In the genomic region with DNA sequence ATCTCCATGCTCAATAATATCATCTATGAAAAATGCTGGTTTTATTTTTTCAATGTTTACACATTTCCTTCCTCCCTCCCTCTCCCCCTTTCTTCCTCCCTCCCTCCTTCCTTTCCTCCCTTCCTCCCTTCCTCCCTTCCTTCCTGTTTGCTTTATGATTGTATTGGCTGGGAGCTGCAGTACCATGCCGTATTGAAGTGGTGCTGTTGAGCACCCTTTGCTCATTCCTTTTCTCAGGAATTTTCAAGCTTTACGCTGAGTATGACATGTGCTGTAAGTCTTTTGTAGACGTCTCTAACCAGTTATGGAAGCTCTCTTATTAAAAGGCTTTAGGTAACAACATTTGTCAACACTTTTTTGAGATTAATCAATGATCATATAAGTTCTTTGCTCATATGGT, we compare ENCODE assay signal across 15 cellular contexts.
DNase-seq lines count a peak whose midpoint lies in the region; ATAC-seq, FAIRE-seq and TF ChIP-seq lines count a peak whose summit lies in the region.
"Had no signal": no experiment of that assay in that cellular context is flagged by ENCODE, and none has a peak within 500 bp of the region (broad histone marks: within the 10 kb centered on the region; RNA-seq: fewer than 3 reads in every experiment).

No MANE protein-coding gene starts in this region.

- peaks cover 23% of the 10 kb centered on the region for H3K36me3 Mint-ChIP-seq in activated naive CD8-positive, alpha-beta T cell treated with anti-CD3 and anti-CD28 coated beads for 36 hours
- no peaks in the 10 kb centered on the region for H3K36me3 Mint-ChIP-seq in activated naive CD8-positive, alpha-beta T cell treated with anti-CD3 and anti-CD28 coated beads, Interleukin-2, amount 50 U/mL, for 24 hours (ENCODE audit: low read depth)
- H3K36me3 Mint-ChIP-seq: activated CD4-positive, alpha-beta memory T cell treated with anti-CD3 and anti-CD28 coated beads for 36 hours had no signal

- H3K9me3 ChIP-seq in effector memory CD4-positive, alpha-beta T cell (ENCODE audit: control insufficient read depth, low read length), result no peaks in the 10 kb centered on the region

- H3K4me1 ChIP-seq in effector memory CD4-positive, alpha-beta T cell (ENCODE audit: control insufficient read depth, insufficient read depth, low read length, poor library complexity, severe bottlenecking), result no peaks in the 10 kb centered on the region
- H3K4me1 ChIP-seq: BLaER1 treated with 17β-estradiol and CSF1 and Interleukin-3, amounts not matched to agents 10 nM and 100 nM had no signal

- H3K9me3 Mint-ChIP-seq in activated naive CD8-positive, alpha-beta T cell treated with anti-CD3 and anti-CD28 coated beads for 36 hours, result peaks cover 18% of the 10 kb centered on the region
- peaks cover 6% of the 10 kb centered on the region for H3K9me3 Mint-ChIP-seq in activated naive CD8-positive, alpha-beta T cell treated with anti-CD3 and anti-CD28 coated beads, Interleukin-2, amount 50 U/mL, for 24 hours
- H3K9me3 Mint-ChIP-seq: activated CD4-positive, alpha-beta memory T cell treated with anti-CD3 and anti-CD28 coated beads for 36 hours; activated naive CD4-positive, alpha-beta T cell treated with anti-CD3 and anti-CD28 coated beads, Interleukin-2, amount 50 U/mL, for 24 hours had no signal

- H3K27me3 Mint-ChIP-seq in activated naive CD8-positive, alpha-beta T cell treated with anti-CD3 and anti-CD28 coated beads for 36 hours, result no peaks in the 10 kb centered on the region
- peaks cover 7% of the 10 kb centered on the region for H3K27me3 Mint-ChIP-seq in activated naive CD8-positive, alpha-beta T cell treated with anti-CD3 and anti-CD28 coated beads, Interleukin-2, amount 50 U/mL, for 24 hours
- H3K27me3 Mint-ChIP-seq: activated naive CD4-positive, alpha-beta T cell treated with anti-CD3 and anti-CD28 coated beads, Interleukin-2, amount 50 U/mL, for 24 hours had no signal

- no peaks in the 10 kb centered on the region for H3K36me3 ChIP-seq in effector memory CD4-positive, alpha-beta T cell (ENCODE audit: control insufficient read depth, insufficient read depth, low read length)
- H3K36me3 ChIP-seq: BLaER1 treated with 17β-estradiol and CSF1 and Interleukin-3, amounts not matched to agents 10 nM and 100 nM had no signal

- peak overlapping the region; percentile 49 for H3K4me3 Mint-ChIP-seq in activated naive CD8-positive, alpha-beta T cell treated with anti-CD3 and anti-CD28 coated beads for 36 hours
- H3K4me3 Mint-ChIP-seq in activated naive CD8-positive, alpha-beta T cell treated with anti-CD3 and anti-CD28 coated beads, Interleukin-2, amount 50 U/mL, for 24 hours, result no peak overlapping the region
- H3K4me3 Mint-ChIP-seq: activated CD4-positive, alpha-beta memory T cell treated with anti-CD3 and anti-CD28 coated beads for 36 hours; activated naive CD4-positive, alpha-beta T cell treated with anti-CD3 and anti-CD28 coated beads, Interleukin-2, amount 50 U/mL, for 24 hours had no signal

- H3K27me3 ChIP-seq in effector memory CD4-positive, alpha-beta T cell (replicated peaks; ENCODE audit: control insufficient read depth, insufficient read depth, low read length, poor library complexity, severe bottlenecking), result no peaks in the 10 kb centered on the region
- H3K27me3 ChIP-seq: BLaER1 treated with 17β-estradiol and CSF1 and Interleukin-3, amounts not matched to agents 10 nM and 100 nM had no signal

- H3K4me1 Mint-ChIP-seq in activated naive CD8-positive, alpha-beta T cell treated with anti-CD3 and anti-CD28 coated beads for 36 hours, result peaks cover 10% of the 10 kb centered on the region
- peaks cover 3% of the 10 kb centered on the region for H3K4me1 Mint-ChIP-seq in activated naive CD8-positive, alpha-beta T cell treated with anti-CD3 and anti-CD28 coated beads, Interleukin-2, amount 50 U/mL, for 24 hours

- no peak for ATAC-seq in activated naive CD8-positive, alpha-beta T cell treated with anti-CD3 and anti-CD28 coated beads, Interleukin-2, amount 50 U/mL, for 24 hours
- ATAC-seq in HG03280 (IDR thresholded peaks at IDR 0.05; ENCODE audit: unreplicated experiment), result no peak

- TF ChIP-seq CTCF in fibroblast of the aortic adventitia (IDR thresholded peaks at IDR 0.05; ENCODE audit: insufficient read depth, low read length), result no peak

- no peak overlapping the region for H3K27ac ChIP-seq in effector memory CD4-positive, alpha-beta T cell (ENCODE audit: insufficient read depth, low read length, poor library complexity, severe bottlenecking)
- H3K27ac ChIP-seq: BLaER1 treated with 17β-estradiol and CSF1 and Interleukin-3, amounts not matched to agents 10 nM and 100 nM had no signal

- no peak overlapping the region for H3K27ac Mint-ChIP-seq in activated naive CD8-positive, alpha-beta T cell treated with anti-CD3 and anti-CD28 coated beads for 36 hours
- H3K27ac Mint-ChIP-seq in activated naive CD8-positive, alpha-beta T cell treated with anti-CD3 and anti-CD28 coated beads, Interleukin-2, amount 50 U/mL, for 24 hours, result no peak overlapping the region
- H3K27ac Mint-ChIP-seq: activated CD4-positive, alpha-beta memory T cell treated with anti-CD3 and anti-CD28 coated beads for 36 hours; activated naive CD4-positive, alpha-beta T cell treated with anti-CD3 and anti-CD28 coated beads, Interleukin-2, amount 50 U/mL, for 24 hours had no signal

- H3K4me3 ChIP-seq in fibroblast of the aortic adventitia (ENCODE audit: low read depth, low read length) (no peak overlapping the region), skeletal muscle cell (ENCODE audit: low read depth, low read length) (no peak overlapping the region)
- H3K4me3 ChIP-seq in effector memory CD4-positive, alpha-beta T cell (ENCODE audit: insufficient read depth, low read depth, low read length, poor library complexity, severe bottlenecking), result no peak overlapping the region
- H3K4me3 ChIP-seq: BLaER1 treated with 17β-estradiol and CSF1 and Interleukin-3, amounts not matched to agents 10 nM and 100 nM had no signal

- FAIRE-seq in RCC 7860 (lab: Jason Lieb, UNC), result no peak
- FAIRE-seq: H54, islet of Langerhans had no signal

- DNase-seq in activated naive CD8-positive, alpha-beta T cell treated with anti-CD3 and anti-CD28 coated beads for 36 hours, result no peak
- DNase-seq in activated naive CD8-positive, alpha-beta T cell treated with anti-CD3 and anti-CD28 coated beads, Interleukin-2, amount 50 U/mL, for 24 hours, result no peak
- DNase-seq in RCC 7860 (ENCODE audit: low spot score) (peak; percentile 33), fibroblast of the aortic adventitia (ENCODE audit: low read depth) (peak; percentile 3), skeletal muscle cell (ENCODE audit: low read depth) (peak; percentile 3)
- no peak for DNase-seq in effector memory CD4-positive, alpha-beta T cell
- DNase-seq in stimulated activated CD4-positive, alpha-beta T cell treated with anti-CD3 and anti-CD28 coated beads, Interleukin-2, amount 100 ng/mL, for 24 hours, result no peak
- DNase-seq: activated CD4-positive, alpha-beta memory T cell treated with anti-CD3 and anti-CD28 coated beads for 36 hours; stimulated activated naive CD4-positive, alpha-beta T cell; T-helper 1 cell had no signal

Comparison
In these comparisons a context has a peak if more than half of its experiments do, and no peak if none do; other contexts are left out.
1. DNase-seq: peak in RCC 7860 (single experiment), fibroblast of the aortic adventitia (single experiment) and skeletal muscle cell (single experiment); none in activated naive CD8-positive, alpha-beta T cell treated with anti-CD3 and anti-CD28 coated beads for 36 hours (single experiment), activated naive CD8-positive, alpha-beta T cell treated with anti-CD3 and anti-CD28 coated beads, Interleukin-2, amount 50 U/mL, for 24 hours (single experiment), effector memory CD4-positive, alpha-beta T cell (0 of 3) and stimulated activated CD4-positive, alpha-beta T cell treated with anti-CD3 and anti-CD28 coated beads, Interleukin-2, amount 100 ng/mL, for 24 hours (0 of 2).